24 cellular contexts compared by ENCODE assay signal in the genomic region with DNA sequence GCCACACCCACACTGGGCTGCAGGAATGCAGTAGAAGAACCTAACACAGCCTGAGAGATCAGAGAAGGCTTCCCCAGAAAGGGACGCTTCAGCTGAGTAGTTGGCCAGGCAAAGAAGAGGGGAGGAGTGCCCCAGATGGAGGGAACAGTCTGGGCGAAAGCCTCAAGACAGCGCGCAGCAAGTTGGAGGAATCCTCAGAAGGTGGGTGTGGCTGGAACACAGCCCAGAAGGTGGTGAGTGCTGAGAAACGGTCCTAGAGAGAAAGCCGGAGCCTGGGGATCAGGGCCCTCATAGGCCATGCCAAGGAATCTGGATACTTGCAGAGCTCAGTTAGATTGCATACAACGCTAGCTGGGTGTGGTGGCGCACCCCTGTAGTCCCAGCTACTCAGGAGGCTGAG.
"Had no signal": no experiment of that assay in that cellular context is flagged by ENCODE, and none has a peak within 500 bp of the region (broad histone marks: within the 10 kb centered on the region; RNA-seq: fewer than 3 reads in every experiment).

No MANE protein-coding gene starts in this region.

- H3K27me3 ChIP-seq: adrenal gland, body of pancreas, right lobe of liver had no signal

- H3K4me3 ChIP-seq: adrenal gland, body of pancreas, neural progenitor cell, right lobe of liver, transverse colon had no signal

- ATAC-seq: activated CD4-positive, CD25-positive, alpha-beta regulatory T cell treated with anti-CD3 and anti-CD28 coated beads, Interleukin-2, amount 50 U/mL, for 24 hours; body of pancreas; effector memory CD8-positive, alpha-beta T cell; natural killer cell; right lobe of liver had no signal

- H3K9me3 ChIP-seq: adrenal gland, body of pancreas, right lobe of liver, transverse colon had no signal

- H3K9ac ChIP-seq: neural progenitor cell had no signal

- H3K4me1 ChIP-seq: adrenal gland, right lobe of liver, transverse colon had no signal

- H2AFZ ChIP-seq: neural progenitor cell had no signal

- DNase-seq: activated CD4-positive, alpha-beta T cell treated with anti-CD3 and anti-CD28 coated beads for 48 hours; activated CD4-positive, alpha-beta T cell treated with anti-CD3 and anti-CD28 coated beads, Interleukin-2, amount 50 U/mL, for 48 hours; activated CD8-positive, alpha-beta memory T cell treated with anti-CD3 and anti-CD28 coated beads for 24 hours; activated effector memory CD4-positive, alpha-beta T cell treated with Interleukin-2 at 50 U/mL for 16 hours; activated naive CD4-positive, alpha-beta T cell treated with anti-CD3 and anti-CD28 coated beads for 36 hours; activated naive CD8-positive, alpha-beta T cell treated with anti-CD3 and anti-CD28 coated beads for 36 hours; adrenal gland; body of pancreas; caudate nucleus; cortex of kidney; effector memory CD8-positive, alpha-beta T cell; foreskin fibroblast; head of caudate nucleus; hippocampal formation; mesenchymal stem cell; natural killer cell; right lobe of liver; stimulated activated CD4-positive, alpha-beta T cell treated with anti-CD3 and anti-CD28 coated beads, Interleukin-2, amount 100 ng/mL, for 48 hours; stimulated activated naive CD4-positive, alpha-beta T cell treated with Interleukin-2 at 50 U/mL for 16 hours; T1000; transverse colon; WERI-Rb-1 had no signal

- H3K36me3 ChIP-seq: adrenal gland, neural progenitor cell, right lobe of liver, transverse colon, WERI-Rb-1 had no signal

- H3K27ac ChIP-seq: adrenal gland, body of pancreas, neural progenitor cell, right lobe of liver, transverse colon, WERI-Rb-1 had no signal

- H3K4me2 ChIP-seq: neural progenitor cell had no signal
